1 cellular context compared by ENCODE assay signal in the genomic region with DNA sequence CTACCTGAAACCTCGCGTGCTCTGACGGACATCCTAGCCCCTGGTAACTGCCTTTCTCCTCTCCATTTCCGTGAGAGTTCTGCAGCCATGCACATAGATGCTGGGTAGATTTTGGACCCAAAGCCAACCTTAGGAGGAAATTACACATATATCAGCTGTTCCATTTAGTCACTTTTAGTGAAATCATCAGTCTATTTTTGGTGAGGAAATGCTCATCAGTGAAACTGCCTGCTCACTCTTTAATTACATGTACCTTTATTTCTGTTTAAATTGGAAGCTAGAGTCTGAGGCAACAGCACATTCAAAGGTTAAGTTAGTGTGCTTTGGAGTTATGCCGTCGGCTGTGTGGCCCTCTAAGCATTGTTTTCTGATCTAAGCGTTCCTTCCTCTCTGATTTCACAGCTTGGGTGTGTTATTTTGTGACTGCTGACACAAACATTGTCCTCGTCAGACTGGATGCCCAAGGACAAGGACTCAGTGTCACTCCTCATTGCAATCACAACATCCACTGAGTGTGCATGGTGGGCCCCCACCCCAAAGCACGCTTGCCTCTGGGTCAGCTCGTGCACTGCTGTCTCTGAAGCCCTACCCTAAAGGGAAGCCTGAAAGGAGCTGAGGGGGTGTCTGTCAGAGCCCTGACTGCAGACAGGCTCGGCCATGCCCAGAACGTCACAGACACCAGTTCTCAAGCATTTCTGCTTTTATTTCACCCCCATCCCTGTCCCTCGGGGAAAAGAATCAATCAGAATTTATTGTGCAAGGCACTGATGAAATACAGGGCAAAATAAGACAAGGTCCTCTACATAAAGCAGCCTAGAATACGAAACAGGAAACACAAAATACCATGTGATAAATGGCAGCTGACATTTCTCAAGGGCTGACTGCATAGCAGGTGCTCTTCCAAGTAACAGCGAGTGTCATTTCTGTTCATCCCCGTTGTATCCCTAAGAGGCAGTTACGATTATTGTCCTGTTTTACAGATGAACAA.
TF ChIP-seq lines count a peak whose summit lies in the region.

No MANE protein-coding gene starts in this region.

TF ChIP-seq in GM23338, 12 proteins besides CTCF, POLR2A, EP300 and RAD21 (continued from another document):
- TF ChIP-seq, protein P1, sequence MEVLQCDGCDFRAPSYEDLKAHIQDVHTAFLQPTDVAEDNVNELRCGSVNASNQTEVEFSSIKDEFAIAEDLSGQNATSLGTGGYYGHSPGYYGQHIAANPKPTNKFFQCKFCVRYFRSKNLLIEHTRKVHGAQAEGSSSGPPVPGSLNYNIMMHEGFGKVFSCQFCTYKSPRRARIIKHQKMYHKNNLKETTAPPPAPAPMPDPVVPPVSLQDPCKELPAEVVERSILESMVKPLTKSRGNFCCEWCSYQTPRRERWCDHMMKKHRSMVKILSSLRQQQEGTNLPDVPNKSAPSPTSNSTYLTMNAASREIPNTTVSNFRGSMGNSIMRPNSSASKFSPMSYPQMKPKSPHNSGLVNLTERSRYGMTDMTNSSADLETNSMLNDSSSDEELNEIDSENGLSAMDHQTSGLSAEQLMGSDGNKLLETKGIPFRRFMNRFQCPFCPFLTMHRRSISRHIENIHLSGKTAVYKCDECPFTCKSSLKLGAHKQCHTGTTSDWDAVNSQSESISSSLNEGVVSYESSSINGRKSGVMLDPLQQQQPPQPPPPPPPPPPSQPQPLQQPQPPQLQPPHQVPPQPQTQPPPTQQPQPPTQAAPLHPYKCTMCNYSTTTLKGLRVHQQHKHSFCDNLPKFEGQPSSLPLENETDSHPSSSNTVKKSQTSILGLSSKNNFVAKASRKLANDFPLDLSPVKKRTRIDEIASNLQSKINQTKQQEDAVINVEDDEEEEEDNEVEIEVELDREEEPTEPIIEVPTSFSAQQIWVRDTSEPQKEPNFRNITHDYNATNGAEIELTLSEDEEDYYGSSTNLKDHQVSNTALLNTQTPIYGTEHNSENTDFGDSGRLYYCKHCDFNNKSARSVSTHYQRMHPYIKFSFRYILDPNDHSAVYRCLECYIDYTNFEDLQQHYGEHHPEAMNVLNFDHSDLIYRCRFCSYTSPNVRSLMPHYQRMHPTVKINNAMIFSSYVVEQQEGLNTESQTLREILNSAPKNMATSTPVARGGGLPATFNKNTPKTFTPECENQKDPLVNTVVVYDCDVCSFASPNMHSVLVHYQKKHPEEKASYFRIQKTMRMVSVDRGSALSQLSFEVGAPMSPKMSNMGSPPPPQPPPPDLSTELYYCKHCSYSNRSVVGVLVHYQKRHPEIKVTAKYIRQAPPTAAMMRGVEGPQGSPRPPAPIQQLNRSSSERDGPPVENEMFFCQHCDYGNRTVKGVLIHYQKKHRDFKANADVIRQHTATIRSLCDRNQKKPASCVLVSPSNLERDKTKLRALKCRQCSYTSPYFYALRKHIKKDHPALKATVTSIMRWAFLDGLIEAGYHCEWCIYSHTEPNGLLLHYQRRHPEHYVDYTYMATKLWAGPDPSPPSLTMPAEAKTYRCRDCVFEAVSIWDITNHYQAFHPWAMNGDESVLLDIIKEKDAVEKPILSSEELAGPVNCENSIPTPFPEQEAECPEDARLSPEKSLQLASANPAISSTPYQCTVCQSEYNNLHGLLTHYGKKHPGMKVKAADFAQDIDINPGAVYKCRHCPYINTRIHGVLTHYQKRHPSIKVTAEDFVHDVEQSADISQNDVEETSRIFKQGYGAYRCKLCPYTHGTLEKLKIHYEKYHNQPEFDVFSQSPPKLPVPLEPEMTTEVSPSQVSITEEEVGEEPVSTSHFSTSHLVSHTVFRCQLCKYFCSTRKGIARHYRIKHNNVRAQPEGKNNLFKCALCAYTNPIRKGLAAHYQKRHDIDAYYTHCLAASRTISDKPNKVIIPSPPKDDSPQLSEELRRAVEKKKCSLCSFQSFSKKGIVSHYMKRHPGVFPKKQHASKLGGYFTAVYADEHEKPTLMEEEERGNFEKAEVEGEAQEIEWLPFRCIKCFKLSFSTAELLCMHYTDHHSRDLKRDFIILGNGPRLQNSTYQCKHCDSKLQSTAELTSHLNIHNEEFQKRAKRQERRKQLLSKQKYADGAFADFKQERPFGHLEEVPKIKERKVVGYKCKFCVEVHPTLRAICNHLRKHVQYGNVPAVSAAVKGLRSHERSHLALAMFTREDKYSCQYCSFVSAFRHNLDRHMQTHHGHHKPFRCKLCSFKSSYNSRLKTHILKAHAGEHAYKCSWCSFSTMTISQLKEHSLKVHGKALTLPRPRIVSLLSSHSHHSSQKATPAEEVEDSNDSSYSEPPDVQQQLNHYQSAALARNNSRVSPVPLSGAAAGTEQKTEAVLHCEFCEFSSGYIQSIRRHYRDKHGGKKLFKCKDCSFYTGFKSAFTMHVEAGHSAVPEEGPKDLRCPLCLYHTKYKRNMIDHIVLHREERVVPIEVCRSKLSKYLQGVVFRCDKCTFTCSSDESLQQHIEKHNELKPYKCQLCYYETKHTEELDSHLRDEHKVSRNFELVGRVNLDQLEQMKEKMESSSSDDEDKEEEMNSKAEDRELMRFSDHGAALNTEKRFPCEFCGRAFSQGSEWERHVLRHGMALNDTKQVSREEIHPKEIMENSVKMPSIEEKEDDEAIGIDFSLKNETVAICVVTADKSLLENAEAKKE (CRISPR knock-in tag; IDR thresholded peaks at IDR 0.05), result no peak
- TF ChIP-seq JUNB (IDR thresholded peaks at IDR 0.05; ENCODE audit: unreplicated experiment), result no peak
- TF ChIP-seq, protein P2, sequence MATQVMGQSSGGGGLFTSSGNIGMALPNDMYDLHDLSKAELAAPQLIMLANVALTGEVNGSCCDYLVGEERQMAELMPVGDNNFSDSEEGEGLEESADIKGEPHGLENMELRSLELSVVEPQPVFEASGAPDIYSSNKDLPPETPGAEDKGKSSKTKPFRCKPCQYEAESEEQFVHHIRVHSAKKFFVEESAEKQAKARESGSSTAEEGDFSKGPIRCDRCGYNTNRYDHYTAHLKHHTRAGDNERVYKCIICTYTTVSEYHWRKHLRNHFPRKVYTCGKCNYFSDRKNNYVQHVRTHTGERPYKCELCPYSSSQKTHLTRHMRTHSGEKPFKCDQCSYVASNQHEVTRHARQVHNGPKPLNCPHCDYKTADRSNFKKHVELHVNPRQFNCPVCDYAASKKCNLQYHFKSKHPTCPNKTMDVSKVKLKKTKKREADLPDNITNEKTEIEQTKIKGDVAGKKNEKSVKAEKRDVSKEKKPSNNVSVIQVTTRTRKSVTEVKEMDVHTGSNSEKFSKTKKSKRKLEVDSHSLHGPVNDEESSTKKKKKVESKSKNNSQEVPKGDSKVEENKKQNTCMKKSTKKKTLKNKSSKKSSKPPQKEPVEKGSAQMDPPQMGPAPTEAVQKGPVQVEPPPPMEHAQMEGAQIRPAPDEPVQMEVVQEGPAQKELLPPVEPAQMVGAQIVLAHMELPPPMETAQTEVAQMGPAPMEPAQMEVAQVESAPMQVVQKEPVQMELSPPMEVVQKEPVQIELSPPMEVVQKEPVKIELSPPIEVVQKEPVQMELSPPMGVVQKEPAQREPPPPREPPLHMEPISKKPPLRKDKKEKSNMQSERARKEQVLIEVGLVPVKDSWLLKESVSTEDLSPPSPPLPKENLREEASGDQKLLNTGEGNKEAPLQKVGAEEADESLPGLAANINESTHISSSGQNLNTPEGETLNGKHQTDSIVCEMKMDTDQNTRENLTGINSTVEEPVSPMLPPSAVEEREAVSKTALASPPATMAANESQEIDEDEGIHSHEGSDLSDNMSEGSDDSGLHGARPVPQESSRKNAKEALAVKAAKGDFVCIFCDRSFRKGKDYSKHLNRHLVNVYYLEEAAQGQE (IDR thresholded peaks at IDR 0.05; ENCODE audit: unreplicated experiment), result no peak
- no peak for TF ChIP-seq STAT1 (IDR thresholded peaks at IDR 0.05; ENCODE audit: unreplicated experiment)
- TF ChIP-seq ZNF114 (CRISPR knock-in tag; IDR thresholded peaks at IDR 0.05), result no peak
- TF ChIP-seq EZH2phosphoT487 (IDR thresholded peaks at IDR 0.05; ENCODE audit: unreplicated experiment), result no peak
